Comparison of ENCODE assay signal across 1 cellular context in the genomic region with DNA sequence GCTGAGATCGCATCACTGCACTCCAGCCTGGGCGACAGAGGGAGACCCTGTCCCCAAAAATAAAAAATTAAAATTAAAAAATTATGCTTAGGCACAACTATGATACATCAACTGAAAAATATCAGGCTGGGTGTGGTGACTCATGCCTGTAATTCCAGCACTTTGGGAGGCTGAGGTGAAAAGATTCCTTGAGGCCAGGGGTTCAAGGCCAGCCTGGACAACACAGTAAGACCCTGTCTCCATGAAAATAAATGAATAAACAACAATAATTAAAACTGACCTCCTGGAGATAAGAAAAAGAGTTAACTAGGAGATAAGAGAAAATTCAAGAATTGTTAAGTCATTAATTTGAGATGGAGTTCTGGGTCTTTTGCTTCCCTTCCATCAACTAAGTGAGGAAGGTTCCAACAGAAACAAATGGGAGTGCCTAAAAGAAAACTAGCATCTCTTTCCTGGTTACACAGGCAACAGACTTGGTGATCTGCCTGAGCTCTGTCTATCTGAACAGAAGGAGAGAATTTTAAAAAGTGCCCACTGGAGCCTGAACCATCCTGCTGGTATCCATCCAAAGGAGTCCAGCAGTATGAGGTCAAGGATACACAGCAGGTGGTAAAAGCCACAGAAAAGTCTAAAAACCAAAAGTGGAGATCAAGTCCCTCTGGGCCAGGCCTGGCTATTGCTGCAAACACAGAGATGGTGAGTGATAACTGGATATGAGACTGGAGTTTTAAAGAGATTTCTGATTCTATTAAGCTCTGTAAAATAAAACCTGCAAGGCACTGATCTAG.
TF ChIP-seq lines count a peak whose summit lies in the region.

No MANE protein-coding gene starts in this region.

TF ChIP-seq in K562, 482 proteins besides CTCF, POLR2A, EP300 and RAD21:
- TF ChIP-seq PHB (CRISPR knock-in tag; IDR thresholded peaks at IDR 0.05) (0 out of 2 replicates have a peak, but pooled peaks have one; percentile 43), ATF1 (CRISPR knock-in tag; IDR thresholded peaks at IDR 0.05) (no peak), ATF1 (tag; IDR thresholded peaks at IDR 0.05) (no peak), SLC30A9 (CRISPR knock-in tag; IDR thresholded peaks at IDR 0.05) (no peak), LARP7 (IDR thresholded peaks at IDR 0.05) (no peak), ZNF121 (CRISPR knock-in tag; conservative IDR thresholded peaks at IDR 0.05) (peak; percentile 73)
TF ChIP-seq in K562: peak in this region for 2.
